30 cellular contexts compared by ENCODE assay signal in the genomic region with DNA sequence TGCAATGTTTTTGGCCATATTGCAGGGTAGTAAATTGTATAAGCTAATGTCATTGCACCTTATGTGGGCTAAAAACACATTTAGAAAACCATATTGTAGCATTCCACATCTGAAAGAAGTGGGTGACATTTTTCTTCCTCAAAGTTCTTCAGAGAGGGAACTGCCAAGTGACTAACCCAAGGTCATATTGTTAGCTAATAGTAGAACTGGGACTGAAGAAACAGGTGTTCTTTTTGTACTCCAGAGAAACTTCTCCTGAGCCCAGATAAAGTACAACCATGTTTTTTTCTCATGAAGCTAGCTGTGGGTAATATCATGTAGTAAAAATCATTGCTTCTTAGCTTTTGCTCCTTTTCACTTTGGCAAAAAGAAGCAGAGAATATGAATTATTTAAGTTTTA.
A peak's percentile ranks its signal among the peaks of the same experiment; 100 is the strongest.
DNase-seq lines count a peak whose midpoint lies in the region; ATAC-seq, FAIRE-seq and TF ChIP-seq lines count a peak whose summit lies in the region.
"Had no signal": no experiment of that assay in that cellular context is flagged by ENCODE, and none has a peak within 500 bp of the region (broad histone marks: within the 10 kb centered on the region; RNA-seq: fewer than 3 reads in every experiment).

No MANE protein-coding gene starts in this region.

- H3K4me3 ChIP-seq in pancreas = no peak overlapping the region
- no peak overlapping the region for H3K4me3 ChIP-seq in sigmoid colon
- no peak overlapping the region for H3K4me3 ChIP-seq in adrenal gland
- H3K4me3 ChIP-seq: A549; BLaER1; BLaER1 treated with 17β-estradiol and CSF1 and Interleukin-3, amounts not matched to agents 10 nM and 100 nM had no signal

- peak in 3 of 4 donors; percentile 39 to 62 (median 55) for ATAC-seq in pancreas
- ATAC-seq: A549; CD8-positive, alpha-beta T cell had no signal

- no peaks in the 10 kb centered on the region for H3K36me3 ChIP-seq in pancreas
- H3K36me3 ChIP-seq in sigmoid colon = no peaks in the 10 kb centered on the region
- no peaks in the 10 kb centered on the region for H3K36me3 ChIP-seq in adrenal gland (replicated peaks in 1 of 2)
- H3K36me3 ChIP-seq: BE2C; BLaER1; BLaER1 treated with 17β-estradiol and CSF1 and Interleukin-3, amounts not matched to agents 10 nM and 100 nM had no signal

- no peak for DNase-seq in pancreas
- DNase-seq in sigmoid colon = no peak
- DNase-seq in adrenal gland = no peak
- no peak for DNase-seq in NCI-H2196 treated with DMSO at 0.1 percent for 48 hours (lab: John Stamatoyannopoulos, UW; ENCODE audit: unreplicated experiment)
- DNase-seq: 8988T; ACHN; AML-193; BE2C; Caco-2; Calu3; CD4-positive, alpha-beta memory T cell; CD4-positive, alpha-beta T cell; CD4-positive, CD25-positive, alpha-beta regulatory T cell; CD8-positive, alpha-beta memory T cell; CD8-positive, alpha-beta T cell; COR-L47; DMS 273 treated with DMSO at 0.1 percent for 48 hours; DMS153; DMS53; DMS79; DMS79 treated with DMSO at 0.1 percent for 48 hours; DND-41; EL had no signal

- no peak overlapping the region for H3K27ac ChIP-seq in pancreas
- H3K27ac ChIP-seq in sigmoid colon = peak overlapping the region in 3 of 4 donors; percentile 34 to 57 (median 48)
- no peak overlapping the region for H3K27ac ChIP-seq in adrenal gland
- H3K27ac ChIP-seq: 22Rv1; A549; BLaER1; BLaER1 treated with 17β-estradiol and CSF1 and Interleukin-3, amounts not matched to agents 10 nM and 100 nM; C4-2B had no signal

- no peaks in the 10 kb centered on the region for H3K4me1 ChIP-seq in pancreas
- peaks cover 0 to 28% (median 21%) of the 10 kb centered on the region in 4 donors for H3K4me1 ChIP-seq in sigmoid colon
- no peaks in the 10 kb centered on the region for H3K4me1 ChIP-seq in adrenal gland (replicated peaks in 1 of 2)
- H3K4me1 ChIP-seq: A549; BE2C; BLaER1; BLaER1 treated with 17β-estradiol and CSF1 and Interleukin-3, amounts not matched to agents 10 nM and 100 nM had no signal

- no peak for TF ChIP-seq EP300 in sigmoid colon (IDR thresholded peaks at IDR 0.05)

- no peak for FAIRE-seq in pancreas (lab: Jason Lieb, UNC)
- FAIRE-seq: A204.1, A549, D721Med had no signal

- H3K9me3 ChIP-seq in pancreas = no peaks in the 10 kb centered on the region
- no peaks in the 10 kb centered on the region for H3K9me3 ChIP-seq in sigmoid colon
- peaks cover 0 to 4% (median 0%) of the 10 kb centered on the region in 3 donors for H3K9me3 ChIP-seq in adrenal gland (replicated peaks in 1 of 3)
- H3K9me3 ChIP-seq: A549; BE2C; BLaER1; BLaER1 treated with 17β-estradiol and CSF1 and Interleukin-3, amounts not matched to agents 10 nM and 100 nM; Caco-2 had no signal

- H3K27me3 ChIP-seq in pancreas (no peaks in the 10 kb centered on the region), sigmoid colon (no peaks in the 10 kb centered on the region), adrenal gland (no peaks in the 10 kb centered on the region)
- H3K27me3 ChIP-seq: BE2C; BLaER1; BLaER1 treated with 17β-estradiol and CSF1 and Interleukin-3, amounts not matched to agents 10 nM and 100 nM had no signal

- intact Hi-C loops in pancreas (cut with DNase I) (no loop called here), sigmoid colon (cut with DNase I) (no loop called here), adrenal gland (cut with DNase I) (no loop called here)

- no peak for TF ChIP-seq POLR2A in sigmoid colon (IDR thresholded peaks at IDR 0.05)
- no peak for TF ChIP-seq POLR2A in adrenal gland (IDR thresholded peaks at IDR 0.05)

- TF ChIP-seq CTCF in pancreas (IDR thresholded peaks at IDR 0.05) = no peak
- TF ChIP-seq CTCF in sigmoid colon (IDR thresholded peaks at IDR 0.05) = no peak
- no peak for TF ChIP-seq CTCF in adrenal gland (IDR thresholded peaks at IDR 0.05)

Comparison
In these comparisons a context has a peak if more than half of its experiments do, and no peak if none do; other contexts are left out.
1. H3K27ac ChIP-seq: peak in sigmoid colon (3 of 4); none in pancreas (0 of 4) and adrenal gland (0 of 5).